Comparison of ENCODE assay signal across 12 cellular contexts in the genomic region with DNA sequence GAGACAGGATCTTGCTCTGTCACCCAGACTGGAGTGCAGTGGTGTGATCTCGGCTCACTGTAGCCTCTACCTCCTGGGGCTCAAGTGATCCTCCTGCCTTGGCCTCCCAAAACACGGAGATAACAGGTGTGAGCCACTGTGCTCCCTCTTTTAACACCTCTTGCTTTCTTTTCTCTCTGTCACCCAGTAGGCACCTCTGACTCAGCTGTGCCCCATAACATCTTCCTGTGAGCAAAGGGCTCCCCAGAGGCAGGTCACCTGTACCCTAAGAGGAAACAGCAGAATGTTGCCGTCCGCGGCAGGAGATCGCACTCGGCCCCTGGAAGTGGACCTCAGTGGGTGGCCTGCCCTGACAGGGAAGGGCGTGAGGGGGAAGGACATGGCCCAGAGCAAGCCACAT. TPM values are rescaled to one million over a fixed set of nuclear protein-coding genes. Genes with fewer than 3 reads are reported as not detected.
A peak's percentile ranks its signal among the peaks of the same experiment; 100 is the strongest.
DNase-seq lines count a peak whose midpoint lies in the region; ATAC-seq, FAIRE-seq and TF ChIP-seq lines count a peak whose summit lies in the region.
"Had no signal": no experiment of that assay in that cellular context is flagged by ENCODE, and none has a peak within 500 bp of the region (broad histone marks: within the 10 kb centered on the region; RNA-seq: fewer than 3 reads in every experiment).

No MANE protein-coding gene starts in this region.

- H2AFZ ChIP-seq in HepG2 (ENCODE audit: low read length), result no peak overlapping the region

- WGBS in HepG2 (ENCODE audit: low lambda C conversion rate), result 43% methylated on average over 5 of the region's 8 CpGs

- no peaks in the 10 kb centered on the region for H3K79me2 ChIP-seq in HepG2 (ENCODE audit: insufficient read depth, low read length)

- H3K27me3 Mint-ChIP-seq in stimulated activated memory B cell treated with anti-CD40 and anti-IgM and Interleukin-4, amounts not matched to agents 10 μg/mL and 1 μg/mL and 100 μg/mL, for 72 hours, result no peaks in the 10 kb centered on the region

- peak overlapping the region; percentile 3 for H3K4me3 ChIP-seq in NB4 (ENCODE audit: low read depth, low read length)
- H3K4me3 ChIP-seq in HepG2 (replicated peaks in 1 of 3; ENCODE audit: insufficient read depth in 1 of 3, low read depth in 2 of 3, low read length in 3 of 3), result no peak overlapping the region

- no peak overlapping the region for H3K27ac ChIP-seq in HepG2 (ENCODE audit: extremely low read length, insufficient read depth, low read length)
- H3K27ac ChIP-seq: WERI-Rb-1 had no signal

- no peak for TF ChIP-seq CTCF in NB4 (IDR thresholded peaks at IDR 0.05; ENCODE audit: low read depth, low read length)
- no peak for TF ChIP-seq CTCF in HepG2 (CRISPR knock-in tag; IDR thresholded peaks at IDR 0.05)
- no peak for TF ChIP-seq CTCF in D721Med (IDR thresholded peaks at IDR 0.05; ENCODE audit: insufficient read depth, missing control alignments)

- H3K4me2 ChIP-seq in HepG2 (ENCODE audit: low read depth, low read length), result no peak overlapping the region

- no peak for FAIRE-seq in HepG2 (lab: Jason Lieb, UNC)
- no peak for FAIRE-seq in RCC 7860 (lab: Jason Lieb, UNC)
- FAIRE-seq in D721Med (lab: Jason Lieb, UNC), result no peak

- 0 out of 2 replicates have a peak, but pooled peaks cover 15% of the 10 kb centered on the region for H3K4me1 ChIP-seq in HepG2 (ENCODE audit: insufficient read depth, low read length)

- no peaks in the 10 kb centered on the region for H4K20me1 ChIP-seq in HepG2 (ENCODE audit: insufficient read depth, low read length)

- H3K9me3 Mint-ChIP-seq in stimulated activated memory B cell treated with anti-CD40 and anti-IgM and Interleukin-4, amounts not matched to agents 10 μg/mL and 1 μg/mL and 100 μg/mL, for 72 hours, result no peaks in the 10 kb centered on the region

- H3K9me3 ChIP-seq in HepG2 (ENCODE audit: low read length), result no peaks in the 10 kb centered on the region

- intact Hi-C loops in HepG2 (cut with micrococcal nuclease; ENCODE audit: unreplicated experiment), result no loop called here

- TF ChIP-seq POLR2A in NB4 (IDR thresholded peaks at IDR 0.05; ENCODE audit: extremely low read depth, insufficient read length), result no peak
- no peak for TF ChIP-seq POLR2A in HepG2 (IDR thresholded peaks at IDR 0.05; ENCODE audit: insufficient read depth in 1 of 2, low read depth in 2 of 2, low read length in 2 of 2)

- in situ Hi-C loops in HepG2 (cut with HindIII; ENCODE audit: extremely low pct_ligation_motif_present, low pct_unique_long_range_greater_than_20kb), result no loop called here

- H3K27ac Mint-ChIP-seq in stimulated activated memory B cell treated with anti-CD40 and anti-IgM and Interleukin-4, amounts not matched to agents 10 μg/mL and 1 μg/mL and 100 μg/mL, for 72 hours, result peak overlapping the region; percentile 90

- no peak overlapping the region for H3K9ac ChIP-seq in HepG2 (ENCODE audit: insufficient read depth, low read depth, low read length)

- DNase-seq in NB4 (ENCODE audit: low read depth), result peak; percentile 48
- DNase-seq in activated T-cell treated with anti-CD3 and anti-CD28 coated beads for 1 hour (ENCODE audit: low read depth), result peak; percentile 31
- no peak for DNase-seq in HepG2 (ENCODE audit: low spot score)
- DNase-seq in NCI-H187 treated with DMSO at 0.1 percent for 48 hours (lab: John Stamatoyannopoulos, UW), result no peak
- DNase-seq in RCC 7860 (ENCODE audit: low spot score), result no peak
- no peak for DNase-seq in D721Med (ENCODE audit: insufficient read length, low spot score)
- DNase-seq: DMS79, hypothalamus, NCI-H510A treated with DMSO at 0.1 percent for 48 hours, WERI-Rb-1 had no signal

- H3K36me3 ChIP-seq in HepG2 (replicated peaks in 1 of 2; ENCODE audit: control insufficient read depth in 1 of 2, insufficient read depth in 2 of 2, low read length in 2 of 2), result 0 out of 5 replicates have a peak, but pooled peaks cover 0 to 2% of the 10 kb centered on the region in 2 experiments

- TF ChIP-seq EP300 in HepG2 (IDR thresholded peaks at IDR 0.05; ENCODE audit: low read depth in 2 of 2, low read length in 2 of 2) (no peak), HepG2 (CRISPR knock-in tag; IDR thresholded peaks at IDR 0.05; ENCODE audit: borderline replicate concordance) (no peak)

- ATAC-seq in HepG2 (no peak), GM19035 (IDR thresholded peaks at IDR 0.05; ENCODE audit: unreplicated experiment) (no peak)
- peak; percentile 52 for ATAC-seq in stimulated activated memory B cell treated with anti-CD40 and anti-IgM and Interleukin-4, amounts not matched to agents 10 μg/mL and 1 μg/mL and 100 μg/mL, for 72 hours

- H3K4me1 Mint-ChIP-seq in stimulated activated memory B cell treated with anti-CD40 and anti-IgM and Interleukin-4, amounts not matched to agents 10 μg/mL and 1 μg/mL and 100 μg/mL, for 72 hours, result peaks cover 67% of the 10 kb centered on the region

- TF ChIP-seq RAD21 in HepG2 (CRISPR knock-in tag; IDR thresholded peaks at IDR 0.05), result no peak

- H3K36me3 Mint-ChIP-seq in stimulated activated memory B cell treated with anti-CD40 and anti-IgM and Interleukin-4, amounts not matched to agents 10 μg/mL and 1 μg/mL and 100 μg/mL, for 72 hours, result peaks cover 9% of the 10 kb centered on the region

- BruUV-seq in HepG2 (replicated peaks; lab: Mats Ljungman, UMichigan), result no TSS peak

- peak overlapping the region; percentile 89 for H3K4me3 Mint-ChIP-seq in stimulated activated memory B cell treated with anti-CD40 and anti-IgM and Interleukin-4, amounts not matched to agents 10 μg/mL and 1 μg/mL and 100 μg/mL, for 72 hours

- peaks cover 3 to 8% of the 10 kb centered on the region in 2 experiments; a peak in 4 of 5 replicates for H3K27me3 ChIP-seq in HepG2 (ENCODE audit: control insufficient read depth in 1 of 2, insufficient read depth in 2 of 2, low read length in 2 of 2)

- POLR2A ChIA-PET in HepG2 (lab: Yijun Ruan, JAX), result no interaction called here

- CTCF ChIA-PET in HepG2 (lab: Yijun Ruan, JAX; ENCODE audit: low intra/inter-chr PET ratio, low total read pairs), result no interaction called here

TF ChIP-seq in HepG2, 621 proteins besides CTCF, POLR2A, EP300 and RAD21 (continues in another document):
- no peak for TF ChIP-seq ZNF260 (CRISPR knock-in tag; IDR thresholded peaks at IDR 0.05; ENCODE audit: borderline replicate concordance, low read depth)

RNA-seq across cellular contexts. Expression of a gene that starts 0.9 kb away (rescaled TPM):
- total RNA-seq in HepG2 (2016; rRNA removed; fragmentation: Illumina TruSeq; extraction: Trizol), result not detected in 2 replicates
- total RNA-seq in HepG2 (2016; cell fraction: cytosol; rRNA removed; fragmentation: Illumina TruSeq; extraction: Trizol; ENCODE audit: low read depth), result not detected in 2 replicates
- total RNA-seq in HepG2 (2016; cell fraction: insoluble cytoplasmic fraction; rRNA removed; fragmentation: Illumina TruSeq; extraction: Trizol), result 0.09 TPM in 1 of 2 replicates, not detected in the other
- total RNA-seq in HepG2 (2016; cell fraction: membrane; rRNA removed; fragmentation: Illumina TruSeq; extraction: Trizol), result not detected in 2 replicates
- not detected in 2 replicates for total RNA-seq in HepG2 (2016; cell fraction: nucleus; rRNA removed; fragmentation: Illumina TruSeq; extraction: Trizol)
- 0.01 TPM in 1 of 2 replicates, not detected in the other for polyA plus RNA-seq in HepG2 (2011; rRNA removed)
- not detected in 2 replicates for polyA plus RNA-seq in HepG2 (2011; cell fraction: cytosol; rRNA removed)
- 0.02 TPM in 1 of 2 replicates, not detected in the other for polyA plus RNA-seq in HepG2 (2011; cell fraction: nucleus; rRNA removed)
- 0.09 and 0.11 TPM in 2 replicates for polyA plus RNA-seq in HepG2 (2012)
- not detected in 2 replicates for polyA plus RNA-seq in HepG2 (2016; cell fraction: cytosol; fragmentation: Illumina TruSeq; extraction: Trizol; ENCODE audit: low read depth)
- not detected in 2 replicates for polyA plus RNA-seq in HepG2 (2016; cell fraction: insoluble cytoplasmic fraction; fragmentation: Illumina TruSeq; extraction: Trizol; ENCODE audit: low read depth)
- polyA plus RNA-seq in HepG2 (2016; cell fraction: membrane; fragmentation: Illumina TruSeq; extraction: Trizol; ENCODE audit: low read depth), result not detected in 2 replicates
- not detected in 2 replicates for polyA plus RNA-seq in HepG2 (2016; cell fraction: nucleus; fragmentation: Illumina TruSeq; extraction: Trizol; ENCODE audit: insufficient read depth, low read depth)
- polyA minus RNA-seq in HepG2 (2011; rRNA and poly(A)+ RNA removed; ENCODE audit: low replicate concordance), result 0.07 TPM in 1 of 2 replicates, not detected in the other
- polyA minus RNA-seq in HepG2 (2011; cell fraction: cytosol; rRNA and poly(A)+ RNA removed), result not detected in 2 replicates
- not detected in 2 replicates for polyA minus RNA-seq in HepG2 (2011; cell fraction: nucleus; rRNA and poly(A)+ RNA removed)

RNA-seq across cellular contexts. Expression of a gene that starts 33.3 kb away (rescaled TPM):
- total RNA-seq in HepG2 (2016; rRNA removed; fragmentation: Illumina TruSeq; extraction: Trizol), result 2.5 and 3.6 TPM in 2 replicates
- total RNA-seq in HepG2 (2016; cell fraction: cytosol; rRNA removed; fragmentation: Illumina TruSeq; extraction: Trizol; ENCODE audit: low read depth), result 0.97 and 1.0 TPM in 2 replicates
- 2.1 and 3.8 TPM in 2 replicates for total RNA-seq in HepG2 (2016; cell fraction: insoluble cytoplasmic fraction; rRNA removed; fragmentation: Illumina TruSeq; extraction: Trizol)
- total RNA-seq in HepG2 (2016; cell fraction: membrane; rRNA removed; fragmentation: Illumina TruSeq; extraction: Trizol), result 1.3 and 1.6 TPM in 2 replicates
- total RNA-seq in HepG2 (2016; cell fraction: nucleus; rRNA removed; fragmentation: Illumina TruSeq; extraction: Trizol), result 7.6 and 7.9 TPM in 2 replicates
- polyA plus RNA-seq in HepG2 (2011; rRNA removed), result 1.1 and 1.3 TPM in 2 replicates
- 0.40 and 0.46 TPM in 2 replicates for polyA plus RNA-seq in HepG2 (2011; cell fraction: cytosol; rRNA removed)
- polyA plus RNA-seq in HepG2 (2011; cell fraction: nucleus; rRNA removed), result 5.4 and 5.9 TPM in 2 replicates
- polyA plus RNA-seq in HepG2 (2012), result 0.97 and 1.2 TPM in 2 replicates
- polyA plus RNA-seq in HepG2 (2016; cell fraction: cytosol; fragmentation: Illumina TruSeq; extraction: Trizol; ENCODE audit: low read depth), result 0.16 and 0.18 TPM in 2 replicates
- 1.1 and 1.7 TPM in 2 replicates for polyA plus RNA-seq in HepG2 (2016; cell fraction: insoluble cytoplasmic fraction; fragmentation: Illumina TruSeq; extraction: Trizol; ENCODE audit: low read depth)
- 0.21 and 0.31 TPM in 2 replicates for polyA plus RNA-seq in HepG2 (2016; cell fraction: membrane; fragmentation: Illumina TruSeq; extraction: Trizol; ENCODE audit: low read depth)
- 12.5 and 14.1 TPM in 2 replicates for polyA plus RNA-seq in HepG2 (2016; cell fraction: nucleus; fragmentation: Illumina TruSeq; extraction: Trizol; ENCODE audit: insufficient read depth, low read depth)
- 1.5 and 3.9 TPM in 2 replicates for polyA minus RNA-seq in HepG2 (2011; rRNA and poly(A)+ RNA removed; ENCODE audit: low replicate concordance)
- polyA minus RNA-seq in HepG2 (2011; cell fraction: cytosol; rRNA and poly(A)+ RNA removed), result 0.89 and 1.1 TPM in 2 replicates
- 4.4 and 5.1 TPM in 2 replicates for polyA minus RNA-seq in HepG2 (2011; cell fraction: nucleus; rRNA and poly(A)+ RNA removed)

Comparison
In these comparisons a context has a peak if more than half of its experiments do, and no peak if none do; other contexts are left out.
1. DNase-seq: peak in NB4 (single experiment) and activated T-cell treated with anti-CD3 and anti-CD28 coated beads for 1 hour (single experiment); none in HepG2 (single experiment), NCI-H187 treated with DMSO at 0.1 percent for 48 hours (single experiment), RCC 7860 (single experiment) and D721Med (single experiment).